Comparison of ENCODE assay signal across 8 cellular contexts in the genomic region with DNA sequence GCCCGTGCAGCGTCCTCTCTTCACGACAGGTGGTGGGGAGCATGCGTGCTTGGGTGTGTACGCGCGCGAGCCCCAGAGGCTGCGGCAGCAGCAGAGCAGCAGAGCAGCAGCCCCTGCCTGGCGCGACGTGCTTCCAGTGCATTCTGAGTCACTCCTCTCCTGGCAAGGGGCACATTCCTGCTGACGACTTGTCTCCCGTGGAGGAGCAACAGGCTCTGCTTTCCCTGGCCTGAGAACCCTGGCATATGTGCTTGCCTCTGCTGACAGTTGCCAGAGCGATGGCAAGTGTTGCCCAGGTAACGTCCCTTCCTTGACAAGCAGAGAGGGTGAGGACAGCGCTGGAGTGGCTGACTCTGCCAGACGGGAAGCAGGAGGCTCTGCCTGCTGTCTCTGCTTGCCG.
DNase-seq lines count a peak whose midpoint lies in the region; ATAC-seq and TF ChIP-seq lines count a peak whose summit lies in the region.

No MANE protein-coding gene starts in this region.

- ATAC-seq in right cardiac atrium (peak; percentile 79 to 87), GM18519 (IDR thresholded peaks at IDR 0.05; ENCODE audit: low FRiP score, unreplicated experiment) (no peak), GM19467 (IDR thresholded peaks at IDR 0.05; ENCODE audit: unreplicated experiment) (no peak)

- H3K27ac ChIP-seq in right cardiac atrium (ENCODE audit: low read length) (no peak overlapping the region), suprapubic skin (peak overlapping the region; percentile 54), WERI-Rb-1 (no peak overlapping the region)

- TF ChIP-seq CTCF in LNCaP clone FGC (IDR thresholded peaks at IDR 0.05; ENCODE audit: control insufficient read depth, extremely low read depth, insufficient read depth) (no peak), suprapubic skin (IDR thresholded peaks at IDR 0.05) (no peak), WERI-Rb-1 (IDR thresholded peaks at IDR 0.05; ENCODE audit: low read depth, low read length) (no peak)

- H3K27me3 ChIP-seq in adipocyte (replicated peaks; ENCODE audit: control insufficient read depth, insufficient read depth, low read length) (no peaks in the 10 kb centered on the region), right cardiac atrium (ENCODE audit: control insufficient read depth, insufficient read depth) (no peaks in the 10 kb centered on the region), suprapubic skin (no peaks in the 10 kb centered on the region), WERI-Rb-1 (ENCODE audit: insufficient read depth, low read depth, severe bottlenecking) (no peaks in the 10 kb centered on the region)

- H3K4me3 ChIP-seq in LNCaP clone FGC (ENCODE audit: low read depth, low read length) (no peak overlapping the region), adipocyte (ENCODE audit: low read length) (no peak overlapping the region), right cardiac atrium (ENCODE audit: low read length) (no peak overlapping the region), suprapubic skin (no peak overlapping the region), WERI-Rb-1 (ENCODE audit: low read depth, low read length) (no peak overlapping the region)

- H3K4me1 ChIP-seq in adipocyte (ENCODE audit: control insufficient read depth, insufficient read depth, low read length), result peaks cover 18% of the 10 kb centered on the region
- H3K4me1 ChIP-seq in right cardiac atrium (ENCODE audit: control insufficient read depth, insufficient read depth, low read length), result peaks cover 3% of the 10 kb centered on the region
- H3K4me1 ChIP-seq in suprapubic skin, result peaks cover 33% of the 10 kb centered on the region

- TF ChIP-seq EP300 in suprapubic skin (IDR thresholded peaks at IDR 0.05), result no peak

- H3K9ac ChIP-seq in adipocyte (ENCODE audit: low read length), result no peak overlapping the region

- intact Hi-C loops in right cardiac atrium (cut with DNase I), result no loop called here

- DNase-seq in LNCaP clone FGC (ENCODE audit: low read depth), result peak; percentile 93
- peak; percentile 74 for DNase-seq in adipocyte (ENCODE audit: low read depth)
- peak; percentile 72 to 77 (median 75) for DNase-seq in right cardiac atrium
- peak in 1 of 2 donors; percentile 80 for DNase-seq in suprapubic skin (ENCODE audit: low spot score in 2 of 2)
- DNase-seq in WERI-Rb-1, result no peak
- no peak for DNase-seq in NOMO-1 treated with dmso at 0.1 percent for 144 hours (lab: John Stamatoyannopoulos, UW; ENCODE audit: unreplicated experiment)

- TF ChIP-seq POLR2A in suprapubic skin (IDR thresholded peaks at IDR 0.05), result no peak

- 45% methylated on average over 19 of the region's 19 CpGs for WGBS in right cardiac atrium
- 46% methylated on average over 4 of the region's 19 CpGs for WGBS in suprapubic skin

- peaks cover 5% of the 10 kb centered on the region for H3K36me3 ChIP-seq in adipocyte (ENCODE audit: control insufficient read depth, insufficient read depth, low read length, severe bottlenecking)
- H3K36me3 ChIP-seq in suprapubic skin, result peaks cover 3% of the 10 kb centered on the region
- H3K36me3 ChIP-seq in WERI-Rb-1, result no peaks in the 10 kb centered on the region

- H3K9me3 ChIP-seq in adipocyte (ENCODE audit: control insufficient read depth, low read length) (no peaks in the 10 kb centered on the region), right cardiac atrium (ENCODE audit: control insufficient read depth, low read length) (no peaks in the 10 kb centered on the region), suprapubic skin (no peaks in the 10 kb centered on the region), WERI-Rb-1 (ENCODE audit: severe bottlenecking) (no peaks in the 10 kb centered on the region)

Comparison
In these comparisons a context has a peak if more than half of its experiments do, and no peak if none do; other contexts are left out.
1. DNase-seq: peak in LNCaP clone FGC (single experiment), adipocyte (single experiment) and right cardiac atrium (3 of 3); none in WERI-Rb-1 (single experiment) and NOMO-1 treated with dmso at 0.1 percent for 144 hours (single experiment).
2. ATAC-seq: peak in right cardiac atrium (2 of 2); none in GM18519 (single experiment) and GM19467 (single experiment).